Comparison of ENCODE assay signal across 3 cellular contexts in genomic region chr1:247574236-247574635, GRCh38. TPM values are rescaled to one million over a fixed set of nuclear protein-coding genes. Genes with fewer than 3 reads are reported as not detected.
"Had no signal": no experiment of that assay in that cellular context is flagged by ENCODE, and none has a peak within 500 bp of the region (broad histone marks: within the 10 kb centered on the region; RNA-seq: fewer than 3 reads in every experiment).

No MANE protein-coding gene starts in this region.

- H3K4me3 ChIP-seq: GM12878 had no signal

- DNase-seq: GDM1, GF-D8 had no signal

RNA-seq across cellular contexts. Expression of gene OR2G2, which starts 13.9 kb away (rescaled TPM):
- polyA plus RNA-seq: GM12878 had no signal

RNA-seq across cellular contexts. Expression of gene OR2G3, which starts 31.1 kb away (rescaled TPM):
- polyA plus RNA-seq: GM12878 had no signal

RNA-seq across cellular contexts. Expression of gene OR2C3, which starts 38.0 kb away (rescaled TPM):
- polyA plus RNA-seq: GM12878 had no signal
